8 cellular contexts compared by ENCODE assay signal in genomic region chr12:58540480-58541299, GRCh38.
DNase-seq lines count a peak whose midpoint lies in the region; ATAC-seq and TF ChIP-seq lines count a peak whose summit lies in the region.

No MANE protein-coding gene starts in this region.

- H3K27ac ChIP-seq in PC-3 (ENCODE audit: low read length) (peak overlapping the region; percentile 3; the same call in 1 of the 2 replicates), left lung (no peak overlapping the region), transverse colon (peak overlapping the region in 1 of 4 donors; percentile 4)

- H4K20me1 ChIP-seq in PC-3 (ENCODE audit: low read length), result no peaks in the 10 kb centered on the region

- H3K79me2 ChIP-seq in PC-3 (ENCODE audit: low read length), result no peaks in the 10 kb centered on the region

- peak overlapping the region; percentile 22; the same call in 1 of the 2 replicates for H2AFZ ChIP-seq in PC-3 (ENCODE audit: low read length)

- H3K27me3 ChIP-seq in PC-3 (ENCODE audit: low read length), result no peaks in the 10 kb centered on the region
- no peaks in the 10 kb centered on the region for H3K27me3 ChIP-seq in left lung
- H3K27me3 ChIP-seq in transverse colon, result no peaks in the 10 kb centered on the region

- H3F3A ChIP-seq in PC-3 (ENCODE audit: low read length, unreplicated experiment), result no peaks in the 10 kb centered on the region

- H3K4me1 ChIP-seq in PC-3 (ENCODE audit: insufficient read depth, low read length) (peaks cover 33% of the 10 kb centered on the region), left lung (no peaks in the 10 kb centered on the region), transverse colon (peaks cover 0 to 4% (median 0%) of the 10 kb centered on the region in 4 donors)

- no peak overlapping the region for H3K4me2 ChIP-seq in PC-3 (ENCODE audit: low read length)

- peak; percentile 82 for ATAC-seq in GM21423 (IDR thresholded peaks at IDR 0.05; ENCODE audit: unreplicated experiment)
- peak; percentile 98 for ATAC-seq in PC-3
- peak; percentile 98 for ATAC-seq in left lung

- POLR2A ChIA-PET in PC-3 (lab: Charles Lee; ENCODE audit: unreplicated experiment), result interaction anchor here (0.7 kb wide), 1 partner anchor 19 kb away, joined by 4 read pairs; no protein-coding TSS in a partner anchor

- TF ChIP-seq POLR2A in transverse colon (IDR thresholded peaks at IDR 0.05), result no peak

- in situ Hi-C loops in transverse colon (cut with MboI; ENCODE audit: low pct_ligation_motif_present in 1 of 4, low pct_unique_long_range_greater_than_20kb in 1 of 4, low sequenced_read_pairs in 3 of 4), result loop anchor here (25.0 kb wide), 3 partner anchors 372 to 622 kb away; partner anchors contain the start of gene LRIG3 (in 1 of the 4)

- TF ChIP-seq EP300 in transverse colon (IDR thresholded peaks at IDR 0.05; ENCODE audit: low read depth), result no peak

- TF ChIP-seq CTCF in LNCaP clone FGC (IDR thresholded peaks at IDR 0.05; ENCODE audit: control insufficient read depth, extremely low read depth, insufficient read depth) (peak; percentile 97), PC-3 (conservative IDR thresholded peaks at IDR 0.05; ENCODE audit: low read depth, low read length) (peak; percentile 94), left lung (IDR thresholded peaks at IDR 0.05) (peak; percentile 26 to 71), transverse colon (IDR thresholded peaks at IDR 0.05) (peak; percentile 57 to 64 (median 60))

- BruUV-seq in PC-3 (replicated peaks; lab: Mats Ljungman, UMichigan), result no TSS peak

- peak; percentile 36 for DNase-seq in DMS114 treated with DMSO at 0.1 percent for 48 hours (lab: John Stamatoyannopoulos, UW; ENCODE audit: unreplicated experiment)
- peak; percentile 70 for DNase-seq in LNCaP clone FGC (ENCODE audit: low read depth)
- peak; percentile 92 for DNase-seq in PC-3
- peak; percentile 1 for DNase-seq in cerebellum (ENCODE audit: low spot score)
- DNase-seq in left lung, result peak; percentile 70 to 73
- peak; percentile 61 for DNase-seq in transverse colon
- DNase-seq in activated CD4-positive, CD25-positive, alpha-beta regulatory T cell (lab: John Stamatoyannopoulos, UW), result no peak

- H3K4me3 ChIP-seq in LNCaP clone FGC (ENCODE audit: low read depth, low read length), result no peak overlapping the region
- no peak overlapping the region for H3K4me3 ChIP-seq in PC-3 (ENCODE audit: low read length)
- H3K4me3 ChIP-seq in left lung, result no peak overlapping the region
- H3K4me3 ChIP-seq in transverse colon, result no peak overlapping the region

- WGBS in transverse colon (ENCODE audit: low coverage in 1 of 2), 2 donors, result 25 to 31% methylated on average over 8 of the region's 8 CpGs

- CTCF ChIA-PET in PC-3 (lab: Charles Lee), result interaction anchor here (0.6 to 1.4 kb wide), 10 partner anchors 126 to 836 kb away, joined by 3 to 7 read pairs (median 4); no protein-coding TSS in a partner anchor

- H3K9me2 ChIP-seq in PC-3 (replicated peaks; ENCODE audit: low read length), result no peaks in the 10 kb centered on the region

- no peaks in the 10 kb centered on the region for H3K9me3 ChIP-seq in PC-3 (ENCODE audit: low read length)
- H3K9me3 ChIP-seq in left lung, result no peaks in the 10 kb centered on the region
- no peaks in the 10 kb centered on the region for H3K9me3 ChIP-seq in transverse colon

- H3K36me3 ChIP-seq in PC-3 (ENCODE audit: low read depth, low read length) (no peaks in the 10 kb centered on the region), left lung (no peaks in the 10 kb centered on the region), transverse colon (no peaks in the 10 kb centered on the region)

- H3K9ac ChIP-seq in PC-3 (ENCODE audit: low read length), result no peak overlapping the region

- intact Hi-C loops in PC-3 (cut with micrococcal nuclease), result loop anchor here (1.0 to 10.0 kb wide), 6 partner anchors 194 to 610 kb away; no protein-coding TSS in a partner anchor
- intact Hi-C loops in left lung (cut with DNase I), result no loop called here
- intact Hi-C loops in transverse colon (cut with DNase I; ENCODE audit: low total_unique reads), result no loop called here

Comparison
In these comparisons a context has a peak if more than half of its experiments do, and no peak if none do; other contexts are left out.
1. DNase-seq: peak in DMS114 treated with DMSO at 0.1 percent for 48 hours (single experiment), LNCaP clone FGC (single experiment), PC-3 (single experiment), cerebellum (single experiment), left lung (2 of 2) and transverse colon (single experiment); none in activated CD4-positive, CD25-positive, alpha-beta regulatory T cell (0 of 4).
2. Peak in every context shown above with its lines, with median percentiles within 50 percentile points of each other: ATAC-seq and CTCF ChIP-seq.